11 cellular contexts compared by ENCODE assay signal in genomic region chr3:143070977-143071551, GRCh38. TPM values are rescaled to one million over a fixed set of nuclear protein-coding genes. Genes with fewer than 3 reads are reported as not detected.
A peak's percentile ranks its signal among the peaks of the same experiment; 100 is the strongest.
DNase-seq lines count a peak whose midpoint lies in the region; ATAC-seq and TF ChIP-seq lines count a peak whose summit lies in the region.
"Had no signal": no experiment of that assay in that cellular context is flagged by ENCODE, and none has a peak within 500 bp of the region (broad histone marks: within the 10 kb centered on the region; RNA-seq: fewer than 3 reads in every experiment).

No MANE protein-coding gene starts in this region.

- 69% methylated on average over 3 of the region's 3 CpGs for WGBS in right cardiac atrium

- H3K36me3 Mint-ChIP-seq in activated CD8-positive, alpha-beta T cell treated with anti-CD3 and anti-CD28 coated beads, Interleukin-2, amount 10 ng/mL, durations not matched to agents 7 days and 5 days (ENCODE audit: low read depth) = no peaks in the 10 kb centered on the region

- H3K4me1 ChIP-seq in right cardiac atrium (ENCODE audit: control insufficient read depth, insufficient read depth, low read length) = no peaks in the 10 kb centered on the region

- peak; percentile 88 for DNase-seq in AG04449 (ENCODE audit: low read depth, low spot score)
- peak; percentile 43 for DNase-seq in HPDE6-E6E7 (ENCODE audit: extremely low spot score)
- peak; percentile 85 for DNase-seq in astrocyte of the hippocampus (ENCODE audit: low read depth, low spot score)
- peak; percentile 56 for DNase-seq in iPS DF 19.7 (ENCODE audit: low read depth, low spot score)
- no peak for DNase-seq in activated CD8-positive, alpha-beta T cell treated with anti-CD3 and anti-CD28 coated beads, Interleukin-2, amount 10 ng/mL, durations not matched to agents 7 days and 5 days
- DNase-seq in right cardiac atrium = no peak
- DNase-seq in cerebellar nuclear complex (lab: John Stamatoyannopoulos, UW) = no peak
- DNase-seq: stimulated activated naive CD8-positive, alpha-beta T cell treated with anti-CD3 and anti-CD28 coated beads, Interleukin-15, amount 100 ng/mL, for 72 hours had no signal

- intact Hi-C loops in right cardiac atrium (cut with DNase I) = no loop called here

- H3K27ac ChIP-seq in right cardiac atrium (ENCODE audit: low read length) = no peak overlapping the region

- ATAC-seq in activated CD8-positive, alpha-beta T cell treated with anti-CD3 and anti-CD28 coated beads, Interleukin-2, amount 10 ng/mL, durations not matched to agents 7 days and 5 days = no peak
- no peak for ATAC-seq in right cardiac atrium
- no peak for ATAC-seq in HG02623 (IDR thresholded peaks at IDR 0.05; ENCODE audit: unreplicated experiment)
- ATAC-seq: stimulated activated naive CD8-positive, alpha-beta T cell treated with anti-CD3 and anti-CD28 coated beads, Interleukin-15, amount 100 ng/mL, for 72 hours had no signal

- H3K9me3 Mint-ChIP-seq in activated CD8-positive, alpha-beta T cell treated with anti-CD3 and anti-CD28 coated beads, Interleukin-2, amount 10 ng/mL, durations not matched to agents 7 days and 5 days (ENCODE audit: insufficient read depth) = no peaks in the 10 kb centered on the region
- H3K9me3 Mint-ChIP-seq: stimulated activated naive CD8-positive, alpha-beta T cell treated with anti-CD3 and anti-CD28 coated beads, Interleukin-15, amount 100 ng/mL, for 72 hours; T-helper 1 cell treated with Interleukin-12 subunit alpha and Interleukin-12 subunit beta and Interleukin-4 antibody, amounts not matched to agents 30 μg/mL and 1 μg/mL, for 36 hours had no signal

- CTCF ChIA-PET in AG04449 (lab: Yijun Ruan, JAX) = interaction anchor here (0.8 to 1.1 kb wide), 2 partner anchors 10 to 572 kb away, joined by 3 to 4 read pairs; no protein-coding TSS in a partner anchor
- CTCF ChIA-PET in activated CD8-positive, alpha-beta T cell treated with anti-CD3 and anti-CD28 coated beads, Interleukin-2, amount 10 ng/mL, durations not matched to agents 7 days and 5 days (lab: Charles Lee) = no interaction called here

- POLR2A ChIA-PET in AG04449 (lab: Yijun Ruan, JAX) = interaction anchor here (0.8 kb wide), 1 partner anchor 70 kb away, joined by 3 read pairs; the partner anchor contains the start of gene U2SURP
- POLR2A ChIA-PET in activated CD8-positive, alpha-beta T cell treated with anti-CD3 and anti-CD28 coated beads, Interleukin-2, amount 10 ng/mL, durations not matched to agents 7 days and 5 days (lab: Charles Lee) = interaction anchor here (1.3 kb wide), 1 partner anchor 10 kb away, joined by 4 read pairs; no protein-coding TSS in a partner anchor

- H3K9me3 ChIP-seq in right cardiac atrium (ENCODE audit: control insufficient read depth, low read length) = no peaks in the 10 kb centered on the region

- no peak overlapping the region for H3K4me3 ChIP-seq in AG04449 (ENCODE audit: low read depth, low read length)
- H3K4me3 ChIP-seq in right cardiac atrium (ENCODE audit: low read length) = no peak overlapping the region

- H3K4me3 Mint-ChIP-seq in activated CD8-positive, alpha-beta T cell treated with anti-CD3 and anti-CD28 coated beads, Interleukin-2, amount 10 ng/mL, durations not matched to agents 7 days and 5 days = no peak overlapping the region
- H3K4me3 Mint-ChIP-seq: B cell; stimulated activated naive CD8-positive, alpha-beta T cell treated with anti-CD3 and anti-CD28 coated beads, Interleukin-15, amount 100 ng/mL, for 72 hours; T-helper 1 cell treated with Interleukin-12 subunit alpha and Interleukin-12 subunit beta and Interleukin-4 antibody, amounts not matched to agents 30 μg/mL and 1 μg/mL, for 36 hours had no signal

- no peaks in the 10 kb centered on the region for H3K4me1 Mint-ChIP-seq in activated CD8-positive, alpha-beta T cell treated with anti-CD3 and anti-CD28 coated beads, Interleukin-2, amount 10 ng/mL, durations not matched to agents 7 days and 5 days (ENCODE audit: low read depth)
- H3K4me1 Mint-ChIP-seq: B cell; stimulated activated naive CD8-positive, alpha-beta T cell treated with anti-CD3 and anti-CD28 coated beads, Interleukin-15, amount 100 ng/mL, for 72 hours had no signal

- no peak overlapping the region for H3K27ac Mint-ChIP-seq in activated CD8-positive, alpha-beta T cell treated with anti-CD3 and anti-CD28 coated beads, Interleukin-2, amount 10 ng/mL, durations not matched to agents 7 days and 5 days
- H3K27ac Mint-ChIP-seq: B cell; T-helper 1 cell treated with Interleukin-12 subunit alpha and Interleukin-12 subunit beta and Interleukin-4 antibody, amounts not matched to agents 30 μg/mL and 1 μg/mL, for 36 hours had no signal

- no peaks in the 10 kb centered on the region for H3K27me3 ChIP-seq in right cardiac atrium (ENCODE audit: control insufficient read depth, insufficient read depth)

- H3K27me3 Mint-ChIP-seq in activated CD8-positive, alpha-beta T cell treated with anti-CD3 and anti-CD28 coated beads, Interleukin-2, amount 10 ng/mL, durations not matched to agents 7 days and 5 days (ENCODE audit: low read depth) = no peaks in the 10 kb centered on the region
- H3K27me3 Mint-ChIP-seq: B cell had no signal

- TF ChIP-seq CTCF in AG04449 (IDR thresholded peaks at IDR 0.05; ENCODE audit: insufficient read depth, low read length, missing control alignments) = peak; percentile 26

RNA-seq across cellular contexts. Expression of gene CHST2, which starts 48.5 kb away (rescaled TPM):
- 1 to 10 TPM; 2.3 to 2.4 TPM for total RNA-seq in activated CD8-positive, alpha-beta T cell treated with anti-CD3 and anti-CD28 coated beads, Interleukin-2, amount 10 ng/mL, durations not matched to agents 7 days and 5 days
- 1 to 10 TPM; 1.5 to 3.3 (median 2.4) TPM for total RNA-seq in right cardiac atrium
- 2.0 TPM for polyA plus RNA-seq in right cardiac atrium

Comparison
In these comparisons a context has a peak if more than half of its experiments do, and no peak if none do; other contexts are left out.
1. DNase-seq: peak in AG04449 (single experiment), HPDE6-E6E7 (single experiment), astrocyte of the hippocampus (single experiment) and iPS DF 19.7 (single experiment); none in activated CD8-positive, alpha-beta T cell treated with anti-CD3 and anti-CD28 coated beads, Interleukin-2, amount 10 ng/mL, durations not matched to agents 7 days and 5 days (single experiment), right cardiac atrium (0 of 3) and cerebellar nuclear complex (0 of 2).